1 cellular context compared by ENCODE assay signal in the genomic region with DNA sequence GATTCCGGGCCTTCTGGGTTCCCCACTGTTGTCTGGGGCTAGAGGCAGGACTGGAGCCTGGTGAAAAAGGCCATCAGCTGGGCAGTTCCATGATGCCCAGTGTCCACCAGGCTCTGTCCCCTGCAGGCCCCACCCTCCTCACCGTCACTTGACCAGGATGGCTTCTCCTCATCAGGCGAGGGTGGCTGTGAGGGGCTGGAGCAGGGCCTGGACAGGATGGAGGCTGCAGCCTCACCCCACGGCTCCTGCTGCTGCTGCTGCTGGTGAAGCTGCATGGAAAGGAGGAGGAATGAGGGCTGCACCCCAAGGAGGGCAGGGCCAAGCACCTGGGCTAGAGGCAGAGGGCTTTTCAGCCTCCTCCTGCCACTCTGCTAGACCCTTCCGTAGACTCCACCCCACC.
TF ChIP-seq lines count a peak whose summit lies in the region.

No MANE protein-coding gene starts in this region.

TF ChIP-seq in endothelial cell of umbilical vein, 7 proteins besides CTCF, POLR2A, EP300 and RAD21:
- TF ChIP-seq POLR2AphosphoS5 (IDR thresholded peaks at IDR 0.05; ENCODE audit: insufficient read depth, low read depth, low read length): no peak
- TF ChIP-seq JUN (IDR thresholded peaks at IDR 0.05; ENCODE audit: borderline replicate concordance, insufficient read depth, insufficient read length, low read depth): no peak
- TF ChIP-seq MYC (IDR thresholded peaks at IDR 0.05; ENCODE audit: low read depth, low read length): no peak
- TF ChIP-seq GATA2 (IDR thresholded peaks at IDR 0.05; ENCODE audit: insufficient read depth, insufficient read length, low read depth, low read length): no peak
- TF ChIP-seq, protein P1, sequence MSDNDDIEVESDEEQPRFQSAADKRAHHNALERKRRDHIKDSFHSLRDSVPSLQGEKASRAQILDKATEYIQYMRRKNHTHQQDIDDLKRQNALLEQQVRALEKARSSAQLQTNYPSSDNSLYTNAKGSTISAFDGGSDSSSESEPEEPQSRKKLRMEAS (IDR thresholded peaks at IDR 0.05; ENCODE audit: insufficient read depth, insufficient read length): no peak
- no peak for TF ChIP-seq FOS (IDR thresholded peaks at IDR 0.05; ENCODE audit: borderline replicate concordance, insufficient read depth, low read length)
- TF ChIP-seq EZH2 (IDR thresholded peaks at IDR 0.05; ENCODE audit: borderline replicate concordance, low read depth, low read length, severe bottlenecking): no peak
